Comparison of ENCODE assay signal across 1 cellular context in genomic region chr2:137202310-137202709, GRCh38.
TF ChIP-seq lines count a peak whose summit lies in the region.

No MANE protein-coding gene starts in this region.

TF ChIP-seq in WTC11, 78 proteins besides CTCF, POLR2A, EP300 and RAD21 (continued from another document):
- TF ChIP-seq ARID4B (CRISPR knock-in tag; IDR thresholded peaks at IDR 0.05; ENCODE audit: borderline replicate concordance) (no peak), SP1 (CRISPR knock-in tag; conservative IDR thresholded peaks at IDR 0.05) (no peak)
